25 cellular contexts compared by ENCODE assay signal in the genomic region with DNA sequence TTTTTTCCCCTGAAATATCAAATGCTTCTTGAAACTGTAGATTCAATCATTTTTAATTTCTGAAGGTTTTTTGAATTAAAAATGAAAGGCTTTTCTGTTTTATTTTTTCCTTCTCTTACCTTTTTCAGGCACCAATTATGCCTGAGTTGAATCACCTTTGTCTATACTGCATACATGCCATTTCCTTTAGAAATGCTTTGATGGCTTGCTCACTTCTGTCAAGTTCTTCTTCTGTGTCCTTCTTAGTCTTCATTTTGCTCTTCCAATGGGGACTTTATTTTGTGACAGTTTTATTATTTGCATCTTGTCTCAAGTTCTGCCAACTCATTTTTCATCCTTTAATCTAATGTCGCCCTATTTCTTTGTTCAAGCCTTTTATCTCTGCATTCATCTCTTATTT.
"Had no signal": no experiment of that assay in that cellular context is flagged by ENCODE, and none has a peak within 500 bp of the region (broad histone marks: within the 10 kb centered on the region; RNA-seq: fewer than 3 reads in every experiment).

No MANE protein-coding gene starts in this region.

- H3K27me3 ChIP-seq: colonic mucosa, esophagus squamous epithelium, gastrocnemius medialis, heart right ventricle, left lung had no signal

- H3K27ac ChIP-seq: colonic mucosa, epithelial cell of prostate, esophagus squamous epithelium, gastrocnemius medialis, heart right ventricle, left lung, lower lobe of right lung had no signal

- H3K9me3 ChIP-seq: colonic mucosa, gastrocnemius medialis, mucosa of descending colon had no signal

- H3K4me1 ChIP-seq: colonic mucosa, gastrocnemius medialis, heart right ventricle, left lung, lower lobe of right lung had no signal

- ATAC-seq: effector memory CD8-positive, alpha-beta T cell; esophagus mucosa; gastrocnemius medialis; heart right ventricle; left cardiac atrium; left lung; left ventricle myocardium superior; lower lobe of right lung; mucosa of descending colon; naive thymus-derived CD8-positive, alpha-beta T cell had no signal

- DNase-seq: colonic mucosa; cortex of kidney; effector CD8-positive, alpha-beta T cell; effector memory CD8-positive, alpha-beta T cell; endodermal cell; erythroblast; esophagus squamous epithelium; foreskin fibroblast; foreskin melanocyte; gastrocnemius medialis; glutamatergic neuron; head of caudate nucleus; heart right ventricle; hippocampal formation; left cardiac atrium; left lung; left ventricle myocardium superior; lower lobe of right lung; mesenchymal stem cell; mucosa of descending colon; naive B cell; naive thymus-derived CD8-positive, alpha-beta T cell had no signal

- FAIRE-seq: islet of Langerhans had no signal

- H3K4me3 ChIP-seq: colonic mucosa, esophagus squamous epithelium, gastrocnemius medialis, heart right ventricle, left lung, lower lobe of right lung, mucosa of descending colon had no signal

- H3K36me3 ChIP-seq: colonic mucosa, esophagus squamous epithelium, gastrocnemius medialis, heart right ventricle, left lung, lower lobe of right lung had no signal
